8 cellular contexts compared by ENCODE assay signal in genomic region chr15:41811432-41812195, GRCh38. TPM values are rescaled to one million over a fixed set of nuclear protein-coding genes. Genes with fewer than 3 reads are reported as not detected.
DNase-seq lines count a peak whose midpoint lies in the region; ATAC-seq, FAIRE-seq and TF ChIP-seq lines count a peak whose summit lies in the region.

No MANE protein-coding gene starts in this region.

- in situ Hi-C loops in K562 (cut with MboI), result loop anchor here (5.0 to 25.0 kb wide), 3 partner anchors 39 to 349 kb away; partner anchors contain the start of gene MAPKBP1

- H3K9me3 ChIP-seq in K562 (replicated peaks; ENCODE audit: control insufficient read depth, insufficient read depth, low read depth, low read length) (no peaks in the 10 kb centered on the region), iPS DF 6.9 (ENCODE audit: control insufficient read depth, insufficient read depth, low read length) (no peaks in the 10 kb centered on the region)

- H3K9ac ChIP-seq in K562 (ENCODE audit: insufficient read depth in 1 of 2, low read depth in 2 of 2, low read length in 2 of 2), result peak overlapping the region in 1 of 2 experiments; percentile 45; a peak in 2 of 4 replicates

- H3K9me1 ChIP-seq in K562 (ENCODE audit: control insufficient read depth, insufficient read depth, low read length), result no peaks in the 10 kb centered on the region

- H3K27me3 ChIP-seq in K562 (ENCODE audit: control insufficient read depth in 2 of 2, insufficient read depth in 2 of 2, low read length in 2 of 2), result no peaks in the 10 kb centered on the region
- H3K27me3 ChIP-seq in iPS DF 6.9 (ENCODE audit: control insufficient read depth, insufficient read depth, low read length), result no peaks in the 10 kb centered on the region

- 0 out of 2 replicates have a peak, but pooled peaks cover 4% of the 10 kb centered on the region for H4K20me1 ChIP-seq in K562 (replicated peaks; ENCODE audit: control insufficient read depth, insufficient read depth, low read length)

- FAIRE-seq in GM12892 (lab: Jason Lieb, UNC) (peak; percentile 95), K562 (lab: Jason Lieb, UNC) (peak; percentile 98)

- H2AFZ ChIP-seq in K562 (ENCODE audit: low read depth, low read length), result peak overlapping the region; percentile 52; the same call in 1 of the 2 replicates

- ATAC-seq in K562, result peak; percentile 98
- no peak for ATAC-seq in HG02840 (IDR thresholded peaks at IDR 0.05; ENCODE audit: low FRiP score, unreplicated experiment)

- H3K27ac ChIP-seq in K562 (ENCODE audit: extremely low read depth, low read depth, low read length) (no peak overlapping the region), iPS DF 6.9 (ENCODE audit: low read length) (no peak overlapping the region)

- TF ChIP-seq RAD21 in K562 (CRISPR knock-in tag; conservative IDR thresholded peaks at IDR 0.05 in 1 of 2, IDR thresholded peaks at IDR 0.05 in 1 of 2), result peak; percentile 93 to 97

- CTCF ChIA-PET in K562 (lab: Yijun Ruan, JAX; ENCODE audit: low intra/inter-chr PET ratio), result interaction anchor here (0.7 to 3.9 kb wide), 8 partner anchors 9 to 346 kb away, joined by 3 to 98 read pairs (median 5); partner anchors contain the start of gene MAPKBP1

- TF ChIP-seq POLR2A in GM12892 (IDR thresholded peaks at IDR 0.05; ENCODE audit: low read depth, low read length) (no peak), K562 (conservative IDR thresholded peaks at IDR 0.05) (no peak)

- intact Hi-C loops in K562 (cut with micrococcal nuclease), result loop anchor here (1.0 to 5.0 kb wide), 6 partner anchors 39 to 345 kb away; no protein-coding TSS in a partner anchor

- H3K36me3 ChIP-seq in K562 (ENCODE audit: control insufficient read depth, insufficient read depth, low read length) (peaks cover 2% of the 10 kb centered on the region; the same call in 2 of the 3 replicates), iPS DF 6.9 (ENCODE audit: control insufficient read depth, insufficient read depth, low read length) (no peaks in the 10 kb centered on the region)

- POLR2A ChIA-PET in K562 (lab: Yijun Ruan, JAX), result interaction anchor here (0.6 to 2.7 kb wide), 9 partner anchors 8 to 1036 kb away, joined by 3 to 15 read pairs (median 3); partner anchors contain the start of gene MAPKBP1

- H3K4me3 ChIP-seq in K562 (no peak overlapping the region), iPS DF 6.9 (ENCODE audit: low read length) (no peak overlapping the region)

- no peak overlapping the region for H3K4me2 ChIP-seq in K562 (ENCODE audit: insufficient read depth, low read length)

- no peak for TF ChIP-seq EP300 in K562 (IDR thresholded peaks at IDR 0.05; ENCODE audit: low read length)

- WGBS in K562 (ENCODE audit: insufficient coverage, low coverage, missing lambda C conversion rate), result 30% methylated on average over 18 of the region's 18 CpGs
- no CpG with 5 or more reads among the region's 18 CpGs for WGBS in iPS DF 6.9 (ENCODE audit: insufficient coverage, insufficient read length)

- peak; percentile 93 to 96 (median 96) for TF ChIP-seq CTCF in K562 (IDR thresholded peaks at IDR 0.05 in 2 of 3, conservative IDR thresholded peaks at IDR 0.05 in 1 of 3; ENCODE audit: insufficient read depth in 2 of 3, low read depth in 1 of 3, low read length in 3 of 3)

- H3K79me2 ChIP-seq in K562 (ENCODE audit: control insufficient read depth, insufficient read depth, low read length), result no peaks in the 10 kb centered on the region

- H3K4me1 ChIP-seq in K562 (replicated peaks in 1 of 2; ENCODE audit: control insufficient read depth in 2 of 2, insufficient read depth in 2 of 2, low read length in 2 of 2), result peaks cover 3 to 4% of the 10 kb centered on the region in 2 experiments; a peak in 3 of 5 replicates
- H3K4me1 ChIP-seq in iPS DF 6.9 (ENCODE audit: control insufficient read depth, insufficient read depth, low read length), result no peaks in the 10 kb centered on the region

- BruUV-seq in K562 (replicated peaks; lab: Mats Ljungman, UMichigan), result no TSS peak

- peak; percentile 55 for DNase-seq in 8988T
- DNase-seq in GM12892 (ENCODE audit: insufficient read length), result peak; percentile 73
- DNase-seq in NCI-H1694 treated with DMSO at 0.1 percent for 48 hours (lab: John Stamatoyannopoulos, UW), result peak; percentile 63
- DNase-seq in UCSD-AML1 (lab: John Stamatoyannopoulos, UW; ENCODE audit: unreplicated experiment), result peak; percentile 82
- peak; percentile 85 for DNase-seq in K562 (ENCODE audit: extremely low read depth in 1 of 4, low spot score in 3 of 4)
- DNase-seq in iPS DF 6.9 (ENCODE audit: low read depth, low spot score), result peak; percentile 47
- peak; percentile 71 for DNase-seq in stimulated activated CD4-positive, alpha-beta T cell treated with anti-CD3 and anti-CD28 coated beads, Interleukin-12 subunit alpha, Interleukin-12 subunit beta, amount 100 ng/mL, for 4 hours

TF ChIP-seq in K562, 482 proteins besides CTCF, POLR2A, EP300 and RAD21 (continues in another document):
- TF ChIP-seq HMG20B (CRISPR knock-in tag; IDR thresholded peaks at IDR 0.05) (no peak), ZNF124 (CRISPR knock-in tag; IDR thresholded peaks at IDR 0.05) (no peak), CC2D1A (IDR thresholded peaks at IDR 0.05) (peak; percentile 88)
- TF ChIP-seq, protein P1, sequence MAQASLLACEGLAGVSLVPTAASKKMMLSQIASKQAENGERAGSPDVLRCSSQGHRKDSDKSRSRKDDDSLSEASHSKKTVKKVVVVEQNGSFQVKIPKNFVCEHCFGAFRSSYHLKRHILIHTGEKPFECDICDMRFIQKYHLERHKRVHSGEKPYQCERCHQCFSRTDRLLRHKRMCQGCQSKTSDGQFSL (CRISPR knock-in tag; IDR thresholded peaks at IDR 0.05), result no peak
- TF ChIP-seq, protein P1 (tag; IDR thresholded peaks at IDR 0.05), result no peak

RNA-seq across cellular contexts. Expression of gene JMJD7, which starts 16.3 kb away (rescaled TPM):
- 6.0 TPM for polyA plus RNA-seq in GM12892 (2012; ENCODE audit: missing spikeins)
- total RNA-seq in K562 (2011; cell fraction: chromatin; rRNA removed; ENCODE audit: low replicate concordance), result 7.0 and 13.8 TPM in 2 replicates
- total RNA-seq in K562 (2011; cell fraction: nucleolus; rRNA removed), result 7.2 and 8.5 TPM in 2 replicates
- total RNA-seq in K562 (2011; cell fraction: nucleoplasm; rRNA removed), result 12.6 and 15.4 TPM in 2 replicates
- total RNA-seq in K562 (2014; rRNA removed), result 6.1 and 11.3 TPM in 2 replicates
- 3.2 and 3.8 TPM in 2 replicates for total RNA-seq in K562 (2014; rRNA removed; fragmentation: Illumina TruSeq; extraction: Trizol)
- total RNA-seq in K562 (2015; rRNA removed; fragmentation: Illumina TruSeq; extraction: Trizol), result 4.3 and 5.3 TPM in 2 replicates
- total RNA-seq in K562 (2021), result 12.2 and 13.1 TPM in 2 replicates
- polyA plus RNA-seq in K562 (2011; rRNA removed), result 7.9 and 8.8 TPM in 2 replicates
- polyA plus RNA-seq in K562 (2011; cell fraction: cytosol; rRNA removed), result 8.0 and 19.6 TPM in 2 replicates
- 18.0 and 36.7 TPM in 2 replicates for polyA plus RNA-seq in K562 (2011; cell fraction: nucleus; rRNA removed)
- 7.7 and 16.3 TPM in 2 replicates for polyA plus RNA-seq in K562 (2012)
- 6.8 and 9.4 TPM in 2 replicates for polyA plus RNA-seq in K562 (2014; fragmentation: Illumina TruSeq; extraction: Trizol)
- polyA plus RNA-seq in K562 (2014; fragmentation: Nextera tagmentation; extraction: Ambion mirVana), result 1 to 10 TPM; 1.2 to 2.9 TPM
- polyA plus RNA-seq in K562 (2014; rRNA removed), result 9.7 and 13.9 TPM in 2 replicates
- polyA minus RNA-seq in K562 (2011; rRNA and poly(A)+ RNA removed), result 0.60 and 3.0 TPM in 2 replicates
- polyA minus RNA-seq in K562 (2011; cell fraction: cytosol; rRNA and poly(A)+ RNA removed), result 4.1 and 4.4 TPM in 2 replicates
- polyA minus RNA-seq in K562 (2011; cell fraction: nucleus; rRNA and poly(A)+ RNA removed), result 4.0 and 4.7 TPM in 2 replicates

RNA-seq across cellular contexts. Expression of gene PLA2G4B, which starts 27.0 kb away (rescaled TPM):
- polyA plus RNA-seq in GM12892 (2012; ENCODE audit: missing spikeins), result 2.6 TPM
- total RNA-seq in K562 (2011; cell fraction: chromatin; rRNA removed; ENCODE audit: low replicate concordance), result 22.3 and 55.4 TPM in 2 replicates
- total RNA-seq in K562 (2011; cell fraction: nucleolus; rRNA removed), result 26.3 and 28.8 TPM in 2 replicates
- total RNA-seq in K562 (2011; cell fraction: nucleoplasm; rRNA removed), result 13.2 and 21.9 TPM in 2 replicates
- total RNA-seq in K562 (2014; rRNA removed), result 3.9 TPM in 2 replicates
- total RNA-seq in K562 (2014; rRNA removed; fragmentation: Illumina TruSeq; extraction: Trizol), result 0.89 and 2.1 TPM in 2 replicates
- 1.3 and 1.4 TPM in 2 replicates for total RNA-seq in K562 (2015; rRNA removed; fragmentation: Illumina TruSeq; extraction: Trizol)
- total RNA-seq in K562 (2021), result 2.8 and 5.2 TPM in 2 replicates
- 4.3 and 7.0 TPM in 2 replicates for polyA plus RNA-seq in K562 (2011; rRNA removed)
- 3.1 and 4.8 TPM in 2 replicates for polyA plus RNA-seq in K562 (2011; cell fraction: cytosol; rRNA removed)
- polyA plus RNA-seq in K562 (2011; cell fraction: nucleus; rRNA removed), result 48.4 and 61.4 TPM in 2 replicates
- 2.4 and 8.6 TPM in 2 replicates for polyA plus RNA-seq in K562 (2012)
- 2.7 and 2.8 TPM in 2 replicates for polyA plus RNA-seq in K562 (2014; fragmentation: Illumina TruSeq; extraction: Trizol)
- under 1 TPM; 0.07 to 0.25 TPM for polyA plus RNA-seq in K562 (2014; fragmentation: Nextera tagmentation; extraction: Ambion mirVana)
- 5.6 and 6.1 TPM in 2 replicates for polyA plus RNA-seq in K562 (2014; rRNA removed)
- 0.74 and 1.2 TPM in 2 replicates for polyA minus RNA-seq in K562 (2011; rRNA and poly(A)+ RNA removed)
- polyA minus RNA-seq in K562 (2011; cell fraction: cytosol; rRNA and poly(A)+ RNA removed), result 1.1 and 1.5 TPM in 2 replicates
- polyA minus RNA-seq in K562 (2011; cell fraction: nucleus; rRNA and poly(A)+ RNA removed), result 6.6 and 6.7 TPM in 2 replicates

RNA-seq across cellular contexts. Expression of gene MAPKBP1, which starts 37.3 kb away (rescaled TPM):
- 9.1 TPM for polyA plus RNA-seq in GM12892 (2012; ENCODE audit: missing spikeins)
- 65.0 and 134 TPM in 2 replicates for total RNA-seq in K562 (2011; cell fraction: chromatin; rRNA removed; ENCODE audit: low replicate concordance)
- 51.1 and 51.4 TPM in 2 replicates for total RNA-seq in K562 (2011; cell fraction: nucleolus; rRNA removed)
- total RNA-seq in K562 (2011; cell fraction: nucleoplasm; rRNA removed), result 45.8 and 52.1 TPM in 2 replicates
- total RNA-seq in K562 (2014; rRNA removed), result 4.1 and 5.3 TPM in 2 replicates
- total RNA-seq in K562 (2014; rRNA removed; fragmentation: Illumina TruSeq; extraction: Trizol), result 4.5 and 4.6 TPM in 2 replicates
- 5.7 and 5.8 TPM in 2 replicates for total RNA-seq in K562 (2015; rRNA removed; fragmentation: Illumina TruSeq; extraction: Trizol)
- 9.5 and 9.6 TPM in 2 replicates for total RNA-seq in K562 (2021)
- 3.4 and 4.4 TPM in 2 replicates for polyA plus RNA-seq in K562 (2011; rRNA removed)
- polyA plus RNA-seq in K562 (2011; cell fraction: cytosol; rRNA removed), result 2.2 and 3.6 TPM in 2 replicates
- polyA plus RNA-seq in K562 (2011; cell fraction: nucleus; rRNA removed), result 24.5 and 27.3 TPM in 2 replicates
- 5.8 and 7.2 TPM in 2 replicates for polyA plus RNA-seq in K562 (2012)
- 4.8 and 5.4 TPM in 2 replicates for polyA plus RNA-seq in K562 (2014; fragmentation: Illumina TruSeq; extraction: Trizol)
- polyA plus RNA-seq in K562 (2014; fragmentation: Nextera tagmentation; extraction: Ambion mirVana), result under 1 TPM; 0.15 to 0.28 TPM
- polyA plus RNA-seq in K562 (2014; rRNA removed), result 5.2 and 7.1 TPM in 2 replicates
- polyA minus RNA-seq in K562 (2011; rRNA and poly(A)+ RNA removed), result 7.0 and 9.2 TPM in 2 replicates
- polyA minus RNA-seq in K562 (2011; cell fraction: cytosol; rRNA and poly(A)+ RNA removed), result 2.7 and 5.9 TPM in 2 replicates
- 22.8 and 29.4 TPM in 2 replicates for polyA minus RNA-seq in K562 (2011; cell fraction: nucleus; rRNA and poly(A)+ RNA removed)
